Comparison of ENCODE assay signal across 17 cellular contexts in genomic region chr5:36613771-36614656, GRCh38. TPM values are rescaled to one million over a fixed set of nuclear protein-coding genes. Genes with fewer than 3 reads are reported as not detected.
A peak's percentile ranks its signal among the peaks of the same experiment; 100 is the strongest.
DNase-seq lines count a peak whose midpoint lies in the region; ATAC-seq and TF ChIP-seq lines count a peak whose summit lies in the region.
"Had no signal": no experiment of that assay in that cellular context is flagged by ENCODE, and none has a peak within 500 bp of the region (broad histone marks: within the 10 kb centered on the region; RNA-seq: fewer than 3 reads in every experiment).

No MANE protein-coding gene starts in this region.

- no peak overlapping the region for H3K4me3 Mint-ChIP-seq in activated T-cell treated with anti-CD3 and anti-CD28 coated beads, Interleukin-2, amount 50 U/mL, for 24 hours
- H3K4me3 Mint-ChIP-seq: naive thymus-derived CD8-positive, alpha-beta T cell had no signal

- no peak for TF ChIP-seq EP300 in neural cell (conservative IDR thresholded peaks at IDR 0.05; ENCODE audit: poor library complexity, severe bottlenecking)

- TF ChIP-seq CTCF in fibroblast of villous mesenchyme (IDR thresholded peaks at IDR 0.05; ENCODE audit: insufficient read depth, low read depth, low read length): no peak
- TF ChIP-seq CTCF in neural cell (IDR thresholded peaks at IDR 0.05; ENCODE audit: poor library complexity, severe bottlenecking): no peak

- H3K9me2 ChIP-seq in neural cell (ENCODE audit: insufficient read depth, low read length): no peaks in the 10 kb centered on the region

- ATAC-seq in Right ventricle myocardium inferior: peak; percentile 12
- no peak for ATAC-seq in GM21529 (IDR thresholded peaks at IDR 0.05; ENCODE audit: unreplicated experiment)
- ATAC-seq: A549 had no signal

- H3K4me3 ChIP-seq in fibroblast of villous mesenchyme (ENCODE audit: low read depth, low read length) (no peak overlapping the region), neural cell (ENCODE audit: low read length) (no peak overlapping the region)
- H3K4me3 ChIP-seq: A549, BLaER1, upper lobe of left lung had no signal

- H3K36me3 ChIP-seq in neural cell (ENCODE audit: insufficient read depth, low read length): no peaks in the 10 kb centered on the region
- H3K36me3 ChIP-seq: BLaER1, upper lobe of left lung had no signal

- no peaks in the 10 kb centered on the region for H3K9me3 ChIP-seq in neural cell (ENCODE audit: low read length)
- H3K9me3 ChIP-seq: A549, BLaER1, upper lobe of left lung had no signal

- no peak for DNase-seq in Right ventricle myocardium inferior (ENCODE audit: missing footprints)
- DNase-seq in cardiac septum (ENCODE audit: low spot score): no peak
- peak; percentile 38 for DNase-seq in fibroblast of villous mesenchyme (ENCODE audit: low read depth)
- no peak for DNase-seq in activated T-cell treated with anti-CD3 and anti-CD28 coated beads, Interleukin-2, amount 50 U/mL, for 24 hours
- no peak for DNase-seq in iPS-NIHi7 (ENCODE audit: extremely low spot score)
- no peak for DNase-seq in HUDEP-2 (lab: John Stamatoyannopoulos, UW; ENCODE audit: unreplicated experiment in 76 of 76)
- DNase-seq: activated CD8-positive, alpha-beta memory T cell treated with anti-CD3 and anti-CD28 coated beads, Interleukin-2, amount 50 U/mL, for 48 hours; activated gamma-delta T cell treated with Interleukin-2 at 50 U/mL for 16 hours; aorta; EL; naive thymus-derived CD8-positive, alpha-beta T cell; NCI-H187; upper lobe of left lung had no signal

- no peaks in the 10 kb centered on the region for H3K9me3 Mint-ChIP-seq in activated T-cell treated with anti-CD3 and anti-CD28 coated beads, Interleukin-2, amount 50 U/mL, for 24 hours

- H3K27ac Mint-ChIP-seq in activated T-cell treated with anti-CD3 and anti-CD28 coated beads, Interleukin-2, amount 50 U/mL, for 24 hours: no peak overlapping the region
- H3K27ac Mint-ChIP-seq: naive thymus-derived CD8-positive, alpha-beta T cell had no signal

- no peaks in the 10 kb centered on the region for H3K4me1 Mint-ChIP-seq in activated T-cell treated with anti-CD3 and anti-CD28 coated beads, Interleukin-2, amount 50 U/mL, for 24 hours (ENCODE audit: low read depth)
- H3K4me1 Mint-ChIP-seq: naive thymus-derived CD8-positive, alpha-beta T cell had no signal

- TF ChIP-seq RAD21 in neural cell (conservative IDR thresholded peaks at IDR 0.05): no peak

- H3K27me3 Mint-ChIP-seq in activated T-cell treated with anti-CD3 and anti-CD28 coated beads, Interleukin-2, amount 50 U/mL, for 24 hours: peaks cover 19% of the 10 kb centered on the region

- no peak overlapping the region for H3K4me2 ChIP-seq in neural cell (ENCODE audit: low read length)
- H3K4me2 ChIP-seq: A549, BLaER1 had no signal

- no peaks in the 10 kb centered on the region for H3K79me2 ChIP-seq in neural cell (replicated peaks; ENCODE audit: insufficient read depth, low read length)

- no peaks in the 10 kb centered on the region for H3F3A ChIP-seq in neural cell (ENCODE audit: insufficient read depth, low read length, poor library complexity, severe bottlenecking)

- H4K20me1 ChIP-seq in neural cell (ENCODE audit: insufficient read depth): no peaks in the 10 kb centered on the region
- H4K20me1 ChIP-seq: BLaER1 had no signal

- no peaks in the 10 kb centered on the region for H3K36me3 Mint-ChIP-seq in activated T-cell treated with anti-CD3 and anti-CD28 coated beads, Interleukin-2, amount 50 U/mL, for 24 hours (ENCODE audit: low read depth)
- H3K36me3 Mint-ChIP-seq: naive thymus-derived CD8-positive, alpha-beta T cell had no signal

- no peak overlapping the region for H2AFZ ChIP-seq in neural cell (ENCODE audit: low read depth, low read length)

- H3K9ac ChIP-seq in neural cell (ENCODE audit: low read length): no peak overlapping the region
- H3K9ac ChIP-seq: BLaER1 had no signal

- intact Hi-C loops in Right ventricle myocardium inferior (cut with DNase I) (loop anchor here (5.0 kb wide), 1 partner anchor 33 kb away; no protein-coding TSS in a partner anchor), cardiac septum (cut with DNase I) (loop anchor here (5.0 kb wide), 1 partner anchor 38 kb away; no protein-coding TSS in a partner anchor)

- H3K27me3 ChIP-seq in neural cell (ENCODE audit: insufficient read depth, low read depth, low read length): no peaks in the 10 kb centered on the region
- H3K27me3 ChIP-seq: BLaER1, upper lobe of left lung had no signal

- H3K27ac ChIP-seq in neural cell (ENCODE audit: low read length): no peak overlapping the region
- H3K27ac ChIP-seq: A549, BLaER1, upper lobe of left lung had no signal

TF ChIP-seq in neural cell, 6 proteins besides CTCF, POLR2A, EP300 and RAD21:
- TF ChIP-seq REST (IDR thresholded peaks at IDR 0.05; ENCODE audit: borderline replicate concordance) (no peak), POLR2AphosphoS5 (IDR thresholded peaks at IDR 0.05) (peak; percentile 53)

RNA-seq across cellular contexts. Expression of gene SLC1A3, which starts 7.6 kb away (rescaled TPM):
- total RNA-seq in Right ventricle myocardium inferior (95.4 TPM), cardiac septum (53.0 TPM), fibroblast of villous mesenchyme (1.3 and 4.8 TPM in 2 replicates)
- 1.9 and 3.5 TPM in 2 replicates for polyA plus RNA-seq in neural cell
- 1.7 and 2.0 TPM in 2 replicates for polyA minus RNA-seq in neural cell
- total RNA-seq: naive thymus-derived CD8-positive, alpha-beta T cell had no signal
- polyA plus RNA-seq: A549; naive thymus-derived CD8-positive, alpha-beta T cell had no signal
